In genomic region chr9:133681658-133682306, GRCh38 we compare ENCODE assay signal across 37 cellular contexts. TPM values are rescaled to one million over a fixed set of nuclear protein-coding genes. Genes with fewer than 3 reads are reported as not detected.
DNase-seq lines count a peak whose midpoint lies in the region; ATAC-seq and TF ChIP-seq lines count a peak whose summit lies in the region.
"Had no signal": no experiment of that assay in that cellular context is flagged by ENCODE, and none has a peak within 500 bp of the region (broad histone marks: within the 10 kb centered on the region; RNA-seq: fewer than 3 reads in every experiment).

No MANE protein-coding gene starts in this region.

- TF ChIP-seq CTCF in nephron progenitor cell (IDR thresholded peaks at IDR 0.05): no peak

- H3K4me3 Mint-ChIP-seq in activated naive CD4-positive, alpha-beta T cell treated with anti-CD3 and anti-CD28 coated beads, Interleukin-2, amount 50 U/mL, for 24 hours: no peak overlapping the region
- H3K4me3 Mint-ChIP-seq in CD4-positive, alpha-beta memory T cell: peak overlapping the region in 2 of 8 donors; percentile 38 to 39
- H3K4me3 Mint-ChIP-seq in central memory CD8-positive, alpha-beta T cell: no peak overlapping the region
- H3K4me3 Mint-ChIP-seq in nephron progenitor cell: peak overlapping the region; percentile 36
- H3K4me3 Mint-ChIP-seq: activated CD8-positive, alpha-beta memory T cell treated with anti-CD3 and anti-CD28 coated beads, Interleukin-2, amount 10 ng/mL, durations not matched to agents 7 days and 5 days; activated T-cell treated with anti-CD3 and anti-CD28 coated beads, Interleukin-2, amount 50 U/mL, for 4 hours; HFFc6; IgD-negative memory B cell; immature natural killer cell; stimulated activated memory B cell treated with anti-CD40 and anti-IgM and Interleukin-4, amounts not matched to agents 10 μg/mL and 1 μg/mL and 100 μg/mL, for 72 hours had no signal

- CTCF ChIA-PET in CD4-positive, alpha-beta memory T cell (lab: Charles Lee; ENCODE audit: partially characterized antibody): no interaction called here

- no peaks in the 10 kb centered on the region for H3K27me3 Mint-ChIP-seq in activated naive CD4-positive, alpha-beta T cell treated with anti-CD3 and anti-CD28 coated beads, Interleukin-2, amount 50 U/mL, for 24 hours
- no peaks in the 10 kb centered on the region for H3K27me3 Mint-ChIP-seq in CD4-positive, alpha-beta memory T cell
- no peaks in the 10 kb centered on the region for H3K27me3 Mint-ChIP-seq in central memory CD8-positive, alpha-beta T cell
- peaks cover 3% of the 10 kb centered on the region for H3K27me3 Mint-ChIP-seq in nephron progenitor cell (ENCODE audit: low read depth, poor library complexity)
- H3K27me3 Mint-ChIP-seq: activated CD8-positive, alpha-beta memory T cell treated with anti-CD3 and anti-CD28 coated beads, Interleukin-2, amount 10 ng/mL, durations not matched to agents 7 days and 5 days had no signal

- peaks cover 62% of the 10 kb centered on the region for H3K4me1 Mint-ChIP-seq in activated naive CD4-positive, alpha-beta T cell treated with anti-CD3 and anti-CD28 coated beads, Interleukin-2, amount 50 U/mL, for 24 hours
- H3K4me1 Mint-ChIP-seq in CD4-positive, alpha-beta memory T cell: peaks cover 25 to 61% (median 44%) of the 10 kb centered on the region in 4 donors
- peaks cover 30% of the 10 kb centered on the region for H3K4me1 Mint-ChIP-seq in central memory CD8-positive, alpha-beta T cell
- H3K4me1 Mint-ChIP-seq in nephron progenitor cell: peaks cover 49% of the 10 kb centered on the region
- H3K4me1 Mint-ChIP-seq: immature natural killer cell had no signal

- no peak for ATAC-seq in activated naive CD4-positive, alpha-beta T cell treated with anti-CD3 and anti-CD28 coated beads, Interleukin-2, amount 50 U/mL, for 72 hours
- ATAC-seq in central memory CD8-positive, alpha-beta T cell (replicated peaks; ENCODE audit: extremely low read depth, poor library complexity, severe bottlenecking): no peak
- ATAC-seq in HG02678 (IDR thresholded peaks at IDR 0.05; ENCODE audit: unreplicated experiment): no peak
- ATAC-seq: activated CD8-positive, alpha-beta memory T cell treated with anti-CD3 and anti-CD28 coated beads, Interleukin-2, amount 10 ng/mL, durations not matched to agents 7 days and 5 days; activated T-cell treated with anti-CD3 and anti-CD28 coated beads, Interleukin-2, amount 50 U/mL, for 4 hours; left lobe of liver; psoas muscle; stimulated activated memory B cell treated with anti-CD40 and anti-IgM and Interleukin-4, amounts not matched to agents 10 μg/mL and 1 μg/mL and 100 μg/mL, for 72 hours had no signal

- H3K9me3 Mint-ChIP-seq in activated naive CD4-positive, alpha-beta T cell treated with anti-CD3 and anti-CD28 coated beads, Interleukin-2, amount 50 U/mL, for 24 hours: no peaks in the 10 kb centered on the region
- no peaks in the 10 kb centered on the region for H3K9me3 Mint-ChIP-seq in activated naive CD4-positive, alpha-beta T cell treated with anti-CD3 and anti-CD28 coated beads, Interleukin-2, amount 50 U/mL, for 72 hours
- H3K9me3 Mint-ChIP-seq in CD4-positive, alpha-beta memory T cell: no peaks in the 10 kb centered on the region
- no peaks in the 10 kb centered on the region for H3K9me3 Mint-ChIP-seq in central memory CD8-positive, alpha-beta T cell
- H3K9me3 Mint-ChIP-seq in nephron progenitor cell: no peaks in the 10 kb centered on the region
- H3K9me3 Mint-ChIP-seq: activated T-cell treated with anti-CD3 and anti-CD28 coated beads, Interleukin-2, amount 50 U/mL, for 4 hours; HFFc6; IgD-negative memory B cell; immature natural killer cell; stimulated activated memory B cell treated with anti-CD40 and anti-IgM and Interleukin-4, amounts not matched to agents 10 μg/mL and 1 μg/mL and 100 μg/mL, for 72 hours had no signal

- H3K4me3 ChIP-seq in CD4-positive, alpha-beta memory T cell (ENCODE audit: low read length in 2 of 2): no peak overlapping the region
- H3K4me3 ChIP-seq: breast epithelium, coronary artery, psoas muscle, transverse colon had no signal

- H3K36me3 ChIP-seq in CD4-positive, alpha-beta memory T cell (ENCODE audit: insufficient read depth, low read length): no peaks in the 10 kb centered on the region
- H3K36me3 ChIP-seq: breast epithelium, transverse colon had no signal

- peak overlapping the region; percentile 89 for H3K27ac ChIP-seq in CD4-positive, alpha-beta memory T cell (ENCODE audit: low read depth, low read length)
- H3K27ac ChIP-seq: breast epithelium, coronary artery, psoas muscle, transverse colon had no signal

- peak overlapping the region; percentile 17 for H3K27ac Mint-ChIP-seq in activated naive CD4-positive, alpha-beta T cell treated with anti-CD3 and anti-CD28 coated beads, Interleukin-2, amount 50 U/mL, for 24 hours
- peak overlapping the region in 1 of 2 donors; percentile 89 for H3K27ac Mint-ChIP-seq in activated naive CD4-positive, alpha-beta T cell treated with anti-CD3 and anti-CD28 coated beads, Interleukin-2, amount 50 U/mL, for 72 hours
- H3K27ac Mint-ChIP-seq in CD4-positive, alpha-beta memory T cell: peak overlapping the region in 6 of 7 donors; percentile 61 to 90 (median 84)
- peak overlapping the region; percentile 92 for H3K27ac Mint-ChIP-seq in central memory CD8-positive, alpha-beta T cell (ENCODE audit: low read depth)
- H3K27ac Mint-ChIP-seq in nephron progenitor cell: no peak overlapping the region
- H3K27ac Mint-ChIP-seq: HFFc6; IgD-negative memory B cell; immature natural killer cell; stimulated activated memory B cell treated with anti-CD40 and anti-IgM and Interleukin-4, amounts not matched to agents 10 μg/mL and 1 μg/mL and 100 μg/mL, for 72 hours had no signal

- POLR2A ChIA-PET in CD4-positive, alpha-beta memory T cell (lab: Charles Lee; ENCODE audit: partially characterized antibody): interaction anchor here (5.8 kb wide), 1 partner anchor 20 kb away, joined by 140 read pairs; no protein-coding TSS in a partner anchor

- no peak for DNase-seq in activated naive CD4-positive, alpha-beta T cell treated with anti-CD3 and anti-CD28 coated beads, Interleukin-2, amount 50 U/mL, for 72 hours (ENCODE audit: low spot score in 2 of 2)
- no peak for DNase-seq in CD4-positive, alpha-beta memory T cell
- no peak for DNase-seq in central memory CD8-positive, alpha-beta T cell (ENCODE audit: low spot score in 2 of 2)
- DNase-seq in nephron progenitor cell (no peak), amniotic stem cell (lab: John Stamatoyannopoulos, UW) (no peak), A172 (ENCODE audit: low spot score) (no peak)
- DNase-seq: activated CD4-positive, alpha-beta T cell treated with anti-CD3 and anti-CD28 coated beads for 4 hours; activated CD8-positive, alpha-beta memory T cell treated with anti-CD3 and anti-CD28 coated beads, Interleukin-2, amount 10 ng/mL, durations not matched to agents 7 days and 5 days; activated T-cell treated with anti-CD3 and anti-CD28 coated beads, Interleukin-2, amount 50 U/mL, for 4 hours; amygdala; DND-41; effector CD8-positive, alpha-beta T cell; GF-D8; GOT3; HFFc6; immature natural killer cell; mesendoderm; MV-4-11; NCI-H1436; NCI-H2081; NCI-H526; occipital lobe; SK-N-SH; transverse colon had no signal

- H3K4me1 ChIP-seq in CD4-positive, alpha-beta memory T cell (ENCODE audit: insufficient read depth, low read length): peaks cover 52% of the 10 kb centered on the region
- H3K4me1 ChIP-seq: psoas muscle had no signal

- no peaks in the 10 kb centered on the region for H3K9me3 ChIP-seq in CD4-positive, alpha-beta memory T cell (ENCODE audit: control insufficient read depth in 1 of 2, low read length in 2 of 2)
- H3K9me3 ChIP-seq: breast epithelium, psoas muscle, SK-N-SH, transverse colon had no signal

- no peaks in the 10 kb centered on the region for H3K36me3 Mint-ChIP-seq in activated naive CD4-positive, alpha-beta T cell treated with anti-CD3 and anti-CD28 coated beads, Interleukin-2, amount 50 U/mL, for 24 hours
- H3K36me3 Mint-ChIP-seq in activated naive CD4-positive, alpha-beta T cell treated with anti-CD3 and anti-CD28 coated beads, Interleukin-2, amount 50 U/mL, for 72 hours: no peaks in the 10 kb centered on the region
- peaks cover 0 to 6% of the 10 kb centered on the region in 2 donors for H3K36me3 Mint-ChIP-seq in CD4-positive, alpha-beta memory T cell
- peaks cover 18% of the 10 kb centered on the region for H3K36me3 Mint-ChIP-seq in central memory CD8-positive, alpha-beta T cell (ENCODE audit: insufficient read depth)
- no peaks in the 10 kb centered on the region for H3K36me3 Mint-ChIP-seq in nephron progenitor cell (ENCODE audit: low read depth)
- H3K36me3 Mint-ChIP-seq: activated CD8-positive, alpha-beta memory T cell treated with anti-CD3 and anti-CD28 coated beads, Interleukin-2, amount 10 ng/mL, durations not matched to agents 7 days and 5 days; IgD-negative memory B cell; immature natural killer cell; stimulated activated memory B cell treated with anti-CD40 and anti-IgM and Interleukin-4, amounts not matched to agents 10 μg/mL and 1 μg/mL and 100 μg/mL, for 72 hours had no signal

- H3K27me3 ChIP-seq in CD4-positive, alpha-beta memory T cell (ENCODE audit: insufficient read depth, low read length): no peaks in the 10 kb centered on the region
- H3K27me3 ChIP-seq: breast epithelium, transverse colon had no signal

- intact Hi-C loops in CD4-positive, alpha-beta memory T cell (cut with micrococcal nuclease): no loop called here

RNA-seq across cellular contexts. Expression of gene DBH, which starts 45.6 kb away (rescaled TPM):
- not detected for total RNA-seq in activated naive CD4-positive, alpha-beta T cell treated with anti-CD3 and anti-CD28 coated beads, Interleukin-2, amount 50 U/mL, for 72 hours
- total RNA-seq in CD4-positive, alpha-beta memory T cell: under 1 TPM; 0.08 to 0.09 TPM
- under 1 TPM in 1 of 2 donors, not detected in 1; 0.18 TPM for polyA plus RNA-seq in CD4-positive, alpha-beta memory T cell
- 0.02 TPM in 1 of 2 replicates, not detected in the other for total RNA-seq in A172 (2014; rRNA removed; shearing (Covaris generic))
- total RNA-seq: activated CD8-positive, alpha-beta memory T cell treated with anti-CD3 and anti-CD28 coated beads, Interleukin-2, amount 10 ng/mL, durations not matched to agents 7 days and 5 days; activated T-cell treated with anti-CD3 and anti-CD28 coated beads, Interleukin-2, amount 50 U/mL, for 4 hours; breast epithelium; epithelial cell of proximal tubule; HFFc6; HT-29; occipital lobe; subcutaneous adipose tissue; T-helper 2 cell treated with Interferon-gamma antibody and Interleukin-4, amounts not matched to agents 100 ng/mL and 5 ng/mL, for 36 hours; transverse colon had no signal
- polyA plus RNA-seq: BJ, IgD-negative memory B cell, immature natural killer cell had no signal

RNA-seq across cellular contexts. Expression of gene SARDH, which starts 56.4 kb away (rescaled TPM):
- 1 to 10 TPM; 3.5 to 7.5 TPM for total RNA-seq in activated naive CD4-positive, alpha-beta T cell treated with anti-CD3 and anti-CD28 coated beads, Interleukin-2, amount 50 U/mL, for 72 hours
- total RNA-seq in CD4-positive, alpha-beta memory T cell: 10 to 100 TPM; 18.6 to 19.3 TPM
- 1 to 10 TPM; 2.5 to 4.1 TPM for polyA plus RNA-seq in CD4-positive, alpha-beta memory T cell
- total RNA-seq in A172 (2014; rRNA removed; shearing (Covaris generic)): 30.5 and 31.0 TPM in 2 replicates
